Comparison of ENCODE assay signal across 9 cellular contexts in the genomic region with DNA sequence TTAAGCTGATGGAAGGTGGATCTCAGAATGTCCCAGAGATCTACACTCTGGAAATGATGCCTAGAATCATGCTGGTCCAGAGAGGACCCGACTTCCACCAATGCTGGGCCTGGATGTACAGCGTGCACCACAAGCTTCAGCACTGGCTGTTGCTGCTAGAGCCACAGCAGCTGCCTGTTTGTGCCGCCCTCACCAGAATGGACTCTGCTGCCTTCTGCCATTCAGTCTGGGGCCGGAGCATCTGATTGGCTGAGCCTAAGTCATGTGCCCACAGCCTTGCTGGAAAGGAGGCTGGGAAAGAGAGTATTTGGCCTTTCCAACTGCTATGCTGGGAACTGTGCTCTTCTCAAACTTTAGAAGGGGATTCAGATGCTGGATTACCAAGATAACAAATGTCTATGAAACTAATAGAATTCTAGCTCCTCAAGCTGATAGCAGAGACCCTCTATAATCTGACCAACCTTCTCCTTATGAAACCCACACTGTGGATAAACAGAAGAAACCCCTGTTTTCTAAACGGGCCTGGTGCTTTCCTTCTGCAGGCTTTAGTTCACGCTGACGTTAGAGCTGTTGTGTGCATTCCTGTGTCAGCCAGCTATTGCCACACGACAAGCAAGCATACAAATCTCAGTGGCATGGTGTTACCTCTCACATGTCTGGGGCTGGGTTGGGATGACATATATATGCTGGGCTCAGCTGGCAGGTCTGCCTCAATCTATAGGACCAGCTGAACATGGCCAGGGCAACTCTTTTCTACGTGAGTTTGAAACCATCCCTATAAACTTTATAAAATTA. TPM values are rescaled to one million over a fixed set of nuclear protein-coding genes. Genes with fewer than 3 reads are reported as not detected.
DNase-seq lines count a peak whose midpoint lies in the region; ATAC-seq and TF ChIP-seq lines count a peak whose summit lies in the region.
"Had no signal": no experiment of that assay in that cellular context is flagged by ENCODE, and none has a peak within 500 bp of the region (broad histone marks: within the 10 kb centered on the region; RNA-seq: fewer than 3 reads in every experiment).

No MANE protein-coding gene starts in this region.

- DNase-seq in DMS 273 treated with DMSO at 0.1 percent for 48 hours (lab: John Stamatoyannopoulos, UW) (peak; percentile 11), NCI-H82 (lab: John Stamatoyannopoulos, UW) (peak; percentile 72), fibroblast of gingiva (ENCODE audit: low read depth) (peak; percentile 12), nucleus accumbens (lab: John Stamatoyannopoulos, UW) (peak in 54 of 56 donors; percentile 6 to 90 (median 70)), lower leg skin (ENCODE audit: low spot score in 2 of 2) (no peak), Kasumi-1 (lab: John Stamatoyannopoulos, UW) (no peak)
- DNase-seq: esophagus squamous epithelium had no signal

- no peak for ATAC-seq in HG03378 (IDR thresholded peaks at IDR 0.05; ENCODE audit: unreplicated experiment)
- ATAC-seq in GM21619 (IDR thresholded peaks at IDR 0.05; ENCODE audit: unreplicated experiment) = no peak

- no peak overlapping the region for H3K4me3 ChIP-seq in lower leg skin (ENCODE audit: low read depth, poor library complexity, severe bottlenecking)
- H3K4me3 ChIP-seq: esophagus squamous epithelium had no signal

- intact Hi-C loops in lower leg skin (cut with DNase I; ENCODE audit: low total_unique reads) = no loop called here

- WGBS in lower leg skin, 2 donors = 78 to 79% methylated on average over 9 of the region's 9 CpGs

- no peak for TF ChIP-seq POLR2A in lower leg skin (IDR thresholded peaks at IDR 0.05)

- TF ChIP-seq CTCF in lower leg skin (IDR thresholded peaks at IDR 0.05) = no peak

RNA-seq across cellular contexts. Expression of a gene that starts 4.1 kb away (rescaled TPM):
- under 1 TPM in 3 of 4 donors, not detected in 1; 0.02 to 0.97 (median 0.32) TPM for total RNA-seq in lower leg skin

Comparison
In these comparisons a context has a peak if more than half of its experiments do, and no peak if none do; other contexts are left out.
1. DNase-seq: peak in DMS 273 treated with DMSO at 0.1 percent for 48 hours (single experiment), NCI-H82 (single experiment), fibroblast of gingiva (single experiment) and nucleus accumbens (54 of 56); none in lower leg skin (0 of 2) and Kasumi-1 (0 of 2).